10 cellular contexts compared by ENCODE assay signal in the genomic region with DNA sequence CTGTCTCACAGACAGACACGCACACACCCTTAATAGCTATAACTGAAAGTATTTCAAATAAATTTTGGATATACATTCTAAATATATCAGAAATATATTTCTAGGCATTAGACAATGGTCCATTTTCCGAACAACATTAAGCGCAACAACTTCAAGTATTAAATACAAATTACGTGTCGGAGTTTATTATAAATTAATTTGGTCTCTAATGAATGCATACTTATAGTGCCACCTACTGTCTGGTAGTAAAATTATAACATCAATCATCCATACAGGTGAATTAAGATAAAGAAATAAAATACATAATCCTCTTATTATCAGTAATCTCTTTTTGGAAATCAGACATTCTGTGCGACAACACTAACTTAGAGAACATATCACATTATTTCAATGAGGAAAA. TPM values are rescaled to one million over a fixed set of nuclear protein-coding genes. Genes with fewer than 3 reads are reported as not detected.
DNase-seq lines count a peak whose midpoint lies in the region; ATAC-seq, FAIRE-seq and TF ChIP-seq lines count a peak whose summit lies in the region.
"Had no signal": no experiment of that assay in that cellular context is flagged by ENCODE, and none has a peak within 500 bp of the region (broad histone marks: within the 10 kb centered on the region; RNA-seq: fewer than 3 reads in every experiment).

No MANE protein-coding gene starts in this region.

- ATAC-seq in pancreas (peak in 3 of 4 donors; percentile 63 to 71 (median 64)), GM21619 (IDR thresholded peaks at IDR 0.05; ENCODE audit: unreplicated experiment) (no peak), HG03342 (IDR thresholded peaks at IDR 0.05; ENCODE audit: unreplicated experiment) (no peak)
- ATAC-seq in activated T-cell treated with anti-CD3 and anti-CD28 coated beads, Interleukin-2, amount 50 U/mL, for 72 hours (replicated peaks in 1 of 2): no peak

- H3K36me3 ChIP-seq in DOHH2 (ENCODE audit: control insufficient read depth, low read length) (no peaks in the 10 kb centered on the region), MM.1S (replicated peaks; ENCODE audit: insufficient read depth, low read length) (no peaks in the 10 kb centered on the region), colonic mucosa (no peaks in the 10 kb centered on the region), pancreas (no peaks in the 10 kb centered on the region)

- H4K20me1 ChIP-seq in DOHH2 (ENCODE audit: control insufficient read depth, insufficient read depth, low read depth, low read length) (no peaks in the 10 kb centered on the region), MM.1S (ENCODE audit: insufficient read depth, low read length) (no peaks in the 10 kb centered on the region)

- H3K79me2 ChIP-seq in DOHH2 (ENCODE audit: control insufficient read depth, low read length) (no peaks in the 10 kb centered on the region), MM.1S (ENCODE audit: low read length) (no peaks in the 10 kb centered on the region)

- 0 out of 2 replicates have a peak, but pooled peaks cover 3% of the 10 kb centered on the region for H3K27me3 ChIP-seq in DOHH2 (ENCODE audit: control insufficient read depth, low read length)
- H3K27me3 ChIP-seq in MM.1S (replicated peaks; ENCODE audit: insufficient read depth, low read length): no peaks in the 10 kb centered on the region
- no peaks in the 10 kb centered on the region for H3K27me3 ChIP-seq in colonic mucosa
- no peaks in the 10 kb centered on the region for H3K27me3 ChIP-seq in pancreas

- WGBS in pancreas, 2 donors: 21 to 26% methylated on average over 6 of the region's 6 CpGs

- H3K4me1 ChIP-seq in DOHH2 (ENCODE audit: control insufficient read depth, low read length): no peaks in the 10 kb centered on the region
- no peaks in the 10 kb centered on the region for H3K4me1 ChIP-seq in MM.1S (ENCODE audit: low read length)
- no peaks in the 10 kb centered on the region for H3K4me1 ChIP-seq in colonic mucosa
- H3K4me1 ChIP-seq in pancreas: no peaks in the 10 kb centered on the region

- H3F3A ChIP-seq in DOHH2 (ENCODE audit: control insufficient read depth, insufficient read depth) (no peaks in the 10 kb centered on the region), MM.1S (ENCODE audit: insufficient read depth, low read length) (no peaks in the 10 kb centered on the region)

- H3K27ac Mint-ChIP-seq in activated T-cell treated with anti-CD3 and anti-CD28 coated beads, Interleukin-2, amount 50 U/mL, for 72 hours: no peak overlapping the region

- H3K9me3 ChIP-seq in DOHH2 (ENCODE audit: control insufficient read depth, insufficient read depth, low read length) (peaks cover 9% of the 10 kb centered on the region; the same call in 1 of the 2 replicates), MM.1S (replicated peaks; ENCODE audit: insufficient read depth, low read length) (no peaks in the 10 kb centered on the region), colonic mucosa (no peaks in the 10 kb centered on the region), pancreas (no peaks in the 10 kb centered on the region)

- no peak overlapping the region for H2AFZ ChIP-seq in MM.1S (ENCODE audit: low read length)

- H3K4me3 ChIP-seq in DOHH2 (ENCODE audit: low read length) (no peak overlapping the region), MM.1S (ENCODE audit: low read length) (no peak overlapping the region), colonic mucosa (no peak overlapping the region), pancreas (no peak overlapping the region)

- no peak overlapping the region for H3K4me3 Mint-ChIP-seq in activated T-cell treated with anti-CD3 and anti-CD28 coated beads, Interleukin-2, amount 50 U/mL, for 72 hours

- H3K27ac ChIP-seq in DOHH2 (ENCODE audit: low read depth, low read length): no peak overlapping the region
- no peak overlapping the region for H3K27ac ChIP-seq in MM.1S (ENCODE audit: low read length)
- H3K27ac ChIP-seq in colonic mucosa: no peak overlapping the region
- H3K27ac ChIP-seq in pancreas: no peak overlapping the region

- peak; percentile 89 for FAIRE-seq in pancreas (lab: Jason Lieb, UNC)

- TF ChIP-seq CTCF in DOHH2 (IDR thresholded peaks at IDR 0.05; ENCODE audit: low read depth, low read length, poor library complexity, severe bottlenecking): peak; percentile 48
- peak; percentile 46 for TF ChIP-seq CTCF in MM.1S (IDR thresholded peaks at IDR 0.05; ENCODE audit: low read length)
- peak; percentile 32 for TF ChIP-seq CTCF in colonic mucosa (IDR thresholded peaks at IDR 0.05)
- TF ChIP-seq CTCF in pancreas (IDR thresholded peaks at IDR 0.05): peak in 3 of 4 donors; percentile 21 to 33 (median 22)

- H3K9ac ChIP-seq in MM.1S (ENCODE audit: low read length): no peak overlapping the region
- no peak overlapping the region for H3K9ac ChIP-seq in colonic mucosa (ENCODE audit: low read depth in 2 of 2, low read length in 2 of 2)

- no peak overlapping the region for H3K4me2 ChIP-seq in DOHH2 (ENCODE audit: low read length)
- H3K4me2 ChIP-seq in MM.1S (ENCODE audit: low read depth, low read length): no peak overlapping the region

- H3K9me2 ChIP-seq in DOHH2 (replicated peaks; ENCODE audit: control insufficient read depth, low read length) (no peaks in the 10 kb centered on the region), MM.1S (replicated peaks; ENCODE audit: insufficient read depth, low read length) (no peaks in the 10 kb centered on the region)

- no peaks in the 10 kb centered on the region for H3K9me3 Mint-ChIP-seq in activated T-cell treated with anti-CD3 and anti-CD28 coated beads, Interleukin-2, amount 50 U/mL, for 72 hours

- H3K27me3 Mint-ChIP-seq in activated T-cell treated with anti-CD3 and anti-CD28 coated beads, Interleukin-2, amount 50 U/mL, for 72 hours (ENCODE audit: low read depth): peaks cover 2% of the 10 kb centered on the region

- intact Hi-C loops in colonic mucosa (cut with DNase I) (no loop called here), pancreas (cut with DNase I) (loop anchor here in 1 of 3 donors (10.0 kb wide), 1 partner anchor 314 kb away; no protein-coding TSS in a partner anchor)

- H3K36me3 Mint-ChIP-seq in activated T-cell treated with anti-CD3 and anti-CD28 coated beads, Interleukin-2, amount 50 U/mL, for 72 hours (ENCODE audit: insufficient read depth in 2 of 2): no peaks in the 10 kb centered on the region

- peak; percentile 33 for DNase-seq in MM.1S
- DNase-seq in colonic mucosa: no peak
- DNase-seq in pancreas: no peak
- DNase-seq in T1000 (lab: John Stamatoyannopoulos, UW): no peak
- DNase-seq in activated T-cell treated with anti-CD3 and anti-CD28 coated beads, Interleukin-2, amount 50 U/mL, for 72 hours: no peak
- DNase-seq: activated CD4-positive, alpha-beta T cell treated with anti-CD3 and anti-CD28 coated beads for 1 hour; stimulated activated CD4-positive, alpha-beta T cell treated with anti-CD3 and anti-CD28 coated beads, Interleukin-12 subunit alpha, Interleukin-12 subunit beta, amount 100 ng/mL, for 4 hours had no signal

- peaks cover 7% of the 10 kb centered on the region for H3K4me1 Mint-ChIP-seq in activated T-cell treated with anti-CD3 and anti-CD28 coated beads, Interleukin-2, amount 50 U/mL, for 72 hours (ENCODE audit: low read depth)

RNA-seq across cellular contexts. Expression of gene CMAS, which starts 27.2 kb away (rescaled TPM):
- 100 to 1,000 TPM; 126 to 189 TPM for total RNA-seq in colonic mucosa
- 10 to 100 TPM; 10.9 to 18.9 (median 16.0) TPM for total RNA-seq in pancreas
- 10 to 100 TPM; 12.8 to 23.6 TPM for polyA plus RNA-seq in pancreas
- 10 to 100 TPM; 37.4 to 39.5 TPM for total RNA-seq in activated T-cell treated with anti-CD3 and anti-CD28 coated beads, Interleukin-2, amount 50 U/mL, for 72 hours

Comparison
In these comparisons a context has a peak if more than half of its experiments do, and no peak if none do; other contexts are left out.
1. ATAC-seq: peak in pancreas (3 of 4); none in activated T-cell treated with anti-CD3 and anti-CD28 coated beads, Interleukin-2, amount 50 U/mL, for 72 hours (0 of 2), GM21619 (single experiment) and HG03342 (single experiment).
2. Peak in every context shown above with its lines, with median percentiles within 50 percentile points of each other: CTCF ChIP-seq.